In the genomic region with DNA sequence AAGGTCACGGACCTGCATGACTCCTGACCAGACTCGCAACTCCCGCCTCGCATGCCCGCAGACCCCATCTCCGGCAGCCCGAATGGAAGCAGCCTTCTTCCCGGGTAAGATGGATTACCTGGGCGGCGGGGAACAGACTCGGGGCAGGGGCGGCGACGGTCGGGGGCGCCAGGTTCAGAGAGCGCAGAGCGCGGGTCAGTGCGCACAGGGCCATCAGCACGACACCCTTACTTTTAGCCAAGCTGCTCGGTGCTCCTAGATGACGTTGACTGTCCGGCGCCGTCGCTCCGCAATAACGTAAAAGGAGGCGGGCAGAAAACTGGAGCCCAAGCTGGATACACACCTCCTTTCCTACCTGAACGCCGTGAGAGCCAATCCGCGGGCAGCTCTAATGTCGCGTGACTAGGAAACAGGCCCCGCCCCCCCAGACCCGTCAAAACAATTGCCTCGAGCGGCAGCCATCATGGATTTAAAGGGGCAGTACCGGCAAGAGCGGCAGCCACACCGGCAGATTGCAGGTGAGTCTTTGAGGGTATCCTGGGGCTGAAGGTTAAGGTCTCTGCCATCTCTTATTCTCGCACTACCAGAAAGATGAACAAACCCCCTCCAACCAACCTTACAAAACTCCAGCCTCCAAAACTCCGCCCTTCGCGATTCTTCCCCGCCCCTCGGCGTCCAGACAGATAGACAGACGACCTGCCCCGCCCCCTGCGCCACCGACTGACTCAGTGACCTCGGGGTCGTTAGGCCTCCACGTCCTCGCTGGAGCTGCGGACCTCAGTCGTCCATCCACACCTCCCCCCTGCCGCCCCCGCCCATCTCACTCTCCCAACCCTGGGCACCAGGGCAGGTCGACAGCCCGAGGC, we compare ENCODE assay signal across 8 cellular contexts. TPM values are rescaled to one million over a fixed set of nuclear protein-coding genes. Genes with fewer than 3 reads are reported as not detected.
DNase-seq lines count a peak whose midpoint lies in the region; ATAC-seq and TF ChIP-seq lines count a peak whose summit lies in the region.

A gene (plus strand): TSS at position 464 of the 866 bp plus-strand sequence. CDS start 1,705 bp downstream, outside the sequence.
A gene (minus strand): TSS at position 267 of the 866 bp plus-strand sequence. CDS start 53 bp downstream, at position 214.

- H3K4me1 ChIP-seq in duodenal mucosa (ENCODE audit: control insufficient read depth in 1 of 2, insufficient read depth in 2 of 2, low read length in 2 of 2) (peaks cover 15 to 26% of the 10 kb centered on the region in 2 donors), right lobe of liver (peaks cover 0 to 26% (median 9%) of the 10 kb centered on the region in 4 donors)

- CTCF ChIA-PET in activated CD4-positive, alpha-beta memory T cell treated with anti-CD3 and anti-CD28 coated beads for 36 hours (lab: Charles Lee), result interaction anchor here (0.9 to 2.0 kb wide), 6 partner anchors 50 to 158 kb away, joined by 3 to 9 read pairs (median 4); a partner anchor contains a TSS

- no peaks in the 10 kb centered on the region for H3K9me3 Mint-ChIP-seq in CD14-positive monocyte
- H3K9me3 Mint-ChIP-seq in activated CD4-positive, alpha-beta memory T cell treated with anti-CD3 and anti-CD28 coated beads for 36 hours, result no peaks in the 10 kb centered on the region

- no peaks in the 10 kb centered on the region for H3K9me3 ChIP-seq in duodenal mucosa (ENCODE audit: control insufficient read depth in 1 of 2, low read length in 2 of 2)
- no peaks in the 10 kb centered on the region for H3K9me3 ChIP-seq in right lobe of liver

- peak within 1 kb of the TSS; percentile 89 to 95 for H3K9ac ChIP-seq in duodenal mucosa (ENCODE audit: low read depth in 1 of 2, low read length in 2 of 2)

- peaks cover 24 to 37% of the 10 kb centered on the region in 2 donors for H3K36me3 ChIP-seq in duodenal mucosa (ENCODE audit: control insufficient read depth in 1 of 2, insufficient read depth in 2 of 2, low read length in 2 of 2)
- H3K36me3 ChIP-seq in right lobe of liver, result peaks cover 0 to 27% (median 9%) of the 10 kb centered on the region in 4 donors

- peaks cover 25% of the 10 kb centered on the region for H3K4me1 Mint-ChIP-seq in CD14-positive monocyte
- peaks cover 30% of the 10 kb centered on the region for H3K4me1 Mint-ChIP-seq in activated CD4-positive, alpha-beta memory T cell treated with anti-CD3 and anti-CD28 coated beads for 36 hours (ENCODE audit: low read depth)

- intact Hi-C loops in CD14-positive monocyte (cut with micrococcal nuclease) (loop anchor here (2.0 to 10.0 kb wide), 3 partner anchors 45 to 115 kb away; a partner anchor contains a TSS), right lobe of liver (cut with DNase I) (no loop called here)
- intact Hi-C loops in activated CD4-positive, alpha-beta memory T cell treated with anti-CD3 and anti-CD28 coated beads for 36 hours (cut with micrococcal nuclease), result loop anchor here (1.0 to 10.0 kb wide), 6 partner anchors 45 to 285 kb away; a partner anchor contains a TSS

- peak; percentile 98 for DNase-seq in CD14-positive monocyte (ENCODE audit: low spot score)
- peak; percentile 100 for DNase-seq in NCI-H82 (lab: John Stamatoyannopoulos, UW)
- DNase-seq in activated CD4-positive, alpha-beta memory T cell treated with anti-CD3 and anti-CD28 coated beads for 36 hours, result peak; percentile 100
- DNase-seq in right lobe of liver, result peak; percentile 97 to 99 (median 99)
- DNase-seq in stimulated activated CD4-positive, alpha-beta T cell treated with anti-CD3 and anti-CD28 coated beads, Interleukin-4, amount 100 ng/mL, for 4 hours, result peak; percentile 94 to 98

- ATAC-seq in GM19397 (IDR thresholded peaks at IDR 0.05; ENCODE audit: unreplicated experiment) (peak; percentile 91), HG03571 (IDR thresholded peaks at IDR 0.05; ENCODE audit: unreplicated experiment) (peak; percentile 84), right lobe of liver (peak; percentile 86 to 90 (median 87))

- H3K4me3 Mint-ChIP-seq in CD14-positive monocyte, result peak within 1 kb of the TSS; percentile 85 to 96
- peak within 1 kb of the TSS; percentile 89 for H3K4me3 Mint-ChIP-seq in activated CD4-positive, alpha-beta memory T cell treated with anti-CD3 and anti-CD28 coated beads for 36 hours

- peaks cover 0 to 2% (median 0%) of the 10 kb centered on the region in 3 donors for H3K27me3 Mint-ChIP-seq in CD14-positive monocyte (ENCODE audit: low read depth in 3 of 3)
- no peaks in the 10 kb centered on the region for H3K27me3 Mint-ChIP-seq in activated CD4-positive, alpha-beta memory T cell treated with anti-CD3 and anti-CD28 coated beads for 36 hours

- TF ChIP-seq POLR2A in right lobe of liver (IDR thresholded peaks at IDR 0.05), result peak; percentile 73

- TF ChIP-seq CTCF in CD14-positive monocyte (IDR thresholded peaks at IDR 0.05) (no peak), right lobe of liver (IDR thresholded peaks at IDR 0.05) (no peak)

- 0% methylated on average over 36 of the region's 64 CpGs for WGBS in right lobe of liver (ENCODE audit: insufficient coverage, low coverage, low lambda C conversion rate, missing lambda C conversion rate)

- H3K27ac ChIP-seq in duodenal mucosa (ENCODE audit: low read depth, low read length), result peak within 1 kb of the TSS; percentile 91
- peak within 1 kb of the TSS; percentile 89 to 96 (median 89) for H3K27ac ChIP-seq in right lobe of liver

- no peaks in the 10 kb centered on the region for H3K27me3 ChIP-seq in duodenal mucosa (ENCODE audit: control insufficient read depth in 1 of 2, insufficient read depth in 2 of 2, low read length in 2 of 2)
- H3K27me3 ChIP-seq in right lobe of liver, result no peaks in the 10 kb centered on the region

- POLR2A ChIA-PET in activated CD4-positive, alpha-beta memory T cell treated with anti-CD3 and anti-CD28 coated beads for 36 hours (lab: Charles Lee), result interaction anchor here (0.7 to 1.8 kb wide), 11 partner anchors 8 to 313 kb away, joined by 3 to 10 read pairs (median 3); a partner anchor contains a TSS

- peak within 1 kb of the TSS; percentile 90 to 100 (median 99) for H3K27ac Mint-ChIP-seq in CD14-positive monocyte
- peak within 1 kb of the TSS; percentile 95 for H3K27ac Mint-ChIP-seq in activated CD4-positive, alpha-beta memory T cell treated with anti-CD3 and anti-CD28 coated beads for 36 hours

- H3K4me3 ChIP-seq in duodenal mucosa (ENCODE audit: low read depth in 1 of 2, low read length in 2 of 2) (peak within 1 kb of the TSS; percentile 88 to 92), right lobe of liver (peak within 1 kb of the TSS; percentile 77 to 98 (median 88))

- peaks cover 19 to 25% of the 10 kb centered on the region in 2 donors for H3K36me3 Mint-ChIP-seq in CD14-positive monocyte
- peaks cover 13% of the 10 kb centered on the region for H3K36me3 Mint-ChIP-seq in activated CD4-positive, alpha-beta memory T cell treated with anti-CD3 and anti-CD28 coated beads for 36 hours

RNA-seq across cellular contexts. Expression of the first gene that starts in this region (rescaled TPM):
- 1 to 10 TPM; 6.0 to 6.1 TPM for polyA plus RNA-seq in CD14-positive monocyte
- total RNA-seq in activated CD4-positive, alpha-beta memory T cell treated with anti-CD3 and anti-CD28 coated beads for 36 hours, result 10 to 100 TPM; 11.0 to 11.9 TPM
- total RNA-seq in right lobe of liver, result 100 to 1,000 TPM in 1 of 6 experiments, 10 to 100 TPM in 5; 45.8 to 134 (median 65.0) TPM

RNA-seq across cellular contexts. Expression of the second gene that starts in this region (rescaled TPM):
- 10 to 100 TPM; 23.9 to 26.3 TPM for polyA plus RNA-seq in CD14-positive monocyte
- total RNA-seq in activated CD4-positive, alpha-beta memory T cell treated with anti-CD3 and anti-CD28 coated beads for 36 hours, result 10 to 100 TPM; 91.0 to 95.4 TPM
- total RNA-seq in right lobe of liver, result 10 to 100 TPM; 41.6 to 63.1 (median 60.4) TPM

Comparison
In these comparisons a context has a peak if more than half of its experiments do, and no peak if none do; other contexts are left out.
1. Peak in every context shown above with its lines: DNase-seq, ATAC-seq, H3K4me3 ChIP-seq and H3K27ac ChIP-seq.
2. intact Hi-C loops: an anchor here in CD14-positive monocyte (2.0 to 10.0 kb wide) and activated CD4-positive, alpha-beta memory T cell treated with anti-CD3 and anti-CD28 coated beads for 36 hours (1.0 to 10.0 kb wide); none called in right lobe of liver.